8 cellular contexts compared by ENCODE assay signal in genomic region chr14:21268612-21269251, GRCh38. TPM values are rescaled to one million over a fixed set of nuclear protein-coding genes. Genes with fewer than 3 reads are reported as not detected.
DNase-seq lines count a peak whose midpoint lies in the region; FAIRE-seq and TF ChIP-seq lines count a peak whose summit lies in the region.

No MANE protein-coding gene starts in this region.

- H3K9ac ChIP-seq in iPS-18a (ENCODE audit: low read length) = peak overlapping the region; percentile 99

- H3K9me3 ChIP-seq in iPS-18a (ENCODE audit: control insufficient read depth, low read depth, low read length) (no peaks in the 10 kb centered on the region), small intestine (ENCODE audit: control insufficient read depth, low read depth) (no peaks in the 10 kb centered on the region)

- peak overlapping the region; percentile 90 for H3K27ac ChIP-seq in angular gyrus (ENCODE audit: low read depth, low read length)
- peak overlapping the region; percentile 96 for H3K27ac ChIP-seq in iPS-18a (ENCODE audit: low read length)
- H3K27ac ChIP-seq in small intestine (ENCODE audit: low read depth in 1 of 2, low read length in 1 of 2) = peak overlapping the region; percentile 89 to 97

- H3K4me1 ChIP-seq in iPS-18a (ENCODE audit: control insufficient read depth, low read depth, low read length) = peaks cover 22% of the 10 kb centered on the region
- H3K4me1 ChIP-seq in small intestine (ENCODE audit: control insufficient read depth in 2 of 2, insufficient read depth in 1 of 2, low read depth in 1 of 2, low read length in 1 of 2) = peaks cover 0 to 11% of the 10 kb centered on the region in 2 donors

- DNase-seq in AG04449 (ENCODE audit: low read depth, low spot score) (peak; percentile 14), GM18507 (ENCODE audit: extremely low spot score, insufficient read length, low read depth) (no peak), NCI-H82 (lab: John Stamatoyannopoulos, UW) (peak; percentile 83), small intestine (peak; percentile 51), occipital lobe (lab: John Stamatoyannopoulos, UW) (no peak)
- DNase-seq in effector CD8-positive, alpha-beta T cell (lab: John Stamatoyannopoulos, UW) = no peak

- H3K27me3 ChIP-seq in iPS-18a (ENCODE audit: control insufficient read depth, insufficient read depth, low read length) (no peaks in the 10 kb centered on the region), small intestine (ENCODE audit: control insufficient read depth in 2 of 2, insufficient read depth in 2 of 2, low read length in 2 of 2) (no peaks in the 10 kb centered on the region)

- peak; percentile 26 for FAIRE-seq in GM18507 (lab: Jason Lieb, UNC)
- FAIRE-seq in small intestine (lab: Jason Lieb, UNC) = no peak

- no peak for TF ChIP-seq CTCF in AG04449 (IDR thresholded peaks at IDR 0.05; ENCODE audit: insufficient read depth, low read length, missing control alignments)

- 0 to 1% (median 0%) methylated on average over 23 to 24 of the region's 24 CpGs for WGBS in small intestine, 3 donors

- H3K36me3 ChIP-seq in iPS-18a (ENCODE audit: control insufficient read depth, low read depth, low read length) (peaks cover 48% of the 10 kb centered on the region), small intestine (ENCODE audit: control insufficient read depth in 2 of 2, insufficient read depth in 2 of 2, low read length in 2 of 2) (no peaks in the 10 kb centered on the region)

- CTCF ChIA-PET in AG04449 (lab: Yijun Ruan, JAX) = no interaction called here

- H3K4me3 ChIP-seq in AG04449 (ENCODE audit: low read depth, low read length) (peak overlapping the region; percentile 90), iPS-18a (ENCODE audit: low read length) (peak overlapping the region; percentile 98), small intestine (ENCODE audit: low read depth in 1 of 2, low read length in 2 of 2) (peak overlapping the region; percentile 83 to 97)

- POLR2A ChIA-PET in AG04449 (lab: Yijun Ruan, JAX) = interaction anchor here (0.6 to 0.7 kb wide), 2 partner anchors 13 to 26 kb away, joined by 3 read pairs; no protein-coding TSS in a partner anchor

RNA-seq across cellular contexts. Expression of gene HNRNPC, which starts 0.5 kb away (rescaled TPM):
- polyA plus RNA-seq in small intestine = 100 to 1,000 TPM; 325 to 716 (median 337) TPM
- 531 TPM for total RNA-seq in occipital lobe

RNA-seq across cellular contexts. Expression of gene RPGRIP1, which starts 11.2 kb away (rescaled TPM):
- polyA plus RNA-seq in small intestine = under 1 TPM in 1 of 3 donors, not detected in 2; 0.73 TPM
- 0.16 TPM for total RNA-seq in occipital lobe

Comparison
In these comparisons a context has a peak if more than half of its experiments do, and no peak if none do; other contexts are left out.
1. DNase-seq: peak in AG04449 (single experiment), NCI-H82 (single experiment) and small intestine (single experiment); none in GM18507 (single experiment), occipital lobe (single experiment) and effector CD8-positive, alpha-beta T cell (single experiment).
2. Peak in every context shown above with its lines, with median percentiles within 50 percentile points of each other: H3K4me3 ChIP-seq and H3K27ac ChIP-seq.